1 cellular context compared by ENCODE assay signal in the genomic region with DNA sequence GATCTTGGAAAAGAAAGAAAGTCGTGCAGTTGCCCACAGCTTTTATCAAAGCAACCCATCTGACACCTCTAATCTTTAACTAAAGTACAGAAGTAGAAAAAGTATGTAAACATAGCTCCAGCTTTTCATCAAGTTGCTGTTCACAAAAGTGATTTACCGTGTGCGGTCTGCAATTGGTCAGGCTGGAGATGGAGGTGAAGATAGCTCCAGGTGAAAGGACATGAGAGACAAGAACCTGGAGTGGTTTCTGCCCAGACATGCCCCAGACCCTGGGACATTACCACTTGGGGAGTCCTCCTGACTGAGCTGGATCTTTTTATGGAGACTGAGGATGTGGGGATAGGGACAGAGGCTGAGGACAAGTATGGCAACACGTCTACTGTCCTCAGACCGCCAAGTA.
TF ChIP-seq lines count a peak whose summit lies in the region.

No MANE protein-coding gene starts in this region.

TF ChIP-seq in IMR-90, 13 proteins besides CTCF, POLR2A, EP300 and RAD21 (continued from another document):
- TF ChIP-seq, protein P1, sequence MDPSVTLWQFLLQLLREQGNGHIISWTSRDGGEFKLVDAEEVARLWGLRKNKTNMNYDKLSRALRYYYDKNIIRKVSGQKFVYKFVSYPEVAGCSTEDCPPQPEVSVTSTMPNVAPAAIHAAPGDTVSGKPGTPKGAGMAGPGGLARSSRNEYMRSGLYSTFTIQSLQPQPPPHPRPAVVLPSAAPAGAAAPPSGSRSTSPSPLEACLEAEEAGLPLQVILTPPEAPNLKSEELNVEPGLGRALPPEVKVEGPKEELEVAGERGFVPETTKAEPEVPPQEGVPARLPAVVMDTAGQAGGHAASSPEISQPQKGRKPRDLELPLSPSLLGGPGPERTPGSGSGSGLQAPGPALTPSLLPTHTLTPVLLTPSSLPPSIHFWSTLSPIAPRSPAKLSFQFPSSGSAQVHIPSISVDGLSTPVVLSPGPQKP (IDR thresholded peaks at IDR 0.05; ENCODE audit: borderline replicate concordance, low read depth, low read length): no peak
- TF ChIP-seq BHLHE40 (IDR thresholded peaks at IDR 0.05; ENCODE audit: low read depth, low read length) (no peak), FOS (IDR thresholded peaks at IDR 0.05; ENCODE audit: low read depth, low read length) (no peak), SMC3 (IDR thresholded peaks at IDR 0.05; ENCODE audit: low read depth, low read length) (no peak), CHD1 (IDR thresholded peaks at IDR 0.05; ENCODE audit: low read depth, low read length) (no peak), NFE2L2 (IDR thresholded peaks at IDR 0.05; ENCODE audit: low read depth, low read length) (no peak), CEBPB (IDR thresholded peaks at IDR 0.05; ENCODE audit: low read depth, low read length) (no peak), RFX5 (IDR thresholded peaks at IDR 0.05; ENCODE audit: low read depth, low read length) (no peak), MXI1 (IDR thresholded peaks at IDR 0.05; ENCODE audit: borderline replicate concordance, low read depth, low read length) (no peak), MAFK (IDR thresholded peaks at IDR 0.05; ENCODE audit: low read depth, low read length) (no peak), RCOR1 (IDR thresholded peaks at IDR 0.05; ENCODE audit: insufficient replicate concordance, low read length) (no peak)
- TF ChIP-seq, protein P2, sequence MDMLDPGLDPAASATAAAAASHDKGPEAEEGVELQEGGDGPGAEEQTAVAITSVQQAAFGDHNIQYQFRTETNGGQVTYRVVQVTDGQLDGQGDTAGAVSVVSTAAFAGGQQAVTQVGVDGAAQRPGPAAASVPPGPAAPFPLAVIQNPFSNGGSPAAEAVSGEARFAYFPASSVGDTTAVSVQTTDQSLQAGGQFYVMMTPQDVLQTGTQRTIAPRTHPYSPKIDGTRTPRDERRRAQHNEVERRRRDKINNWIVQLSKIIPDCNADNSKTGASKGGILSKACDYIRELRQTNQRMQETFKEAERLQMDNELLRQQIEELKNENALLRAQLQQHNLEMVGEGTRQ (IDR thresholded peaks at IDR 0.05; ENCODE audit: low read depth, low read length): no peak
TF ChIP-seq in IMR-90: peak in this region for 0.
